In the genomic region with DNA sequence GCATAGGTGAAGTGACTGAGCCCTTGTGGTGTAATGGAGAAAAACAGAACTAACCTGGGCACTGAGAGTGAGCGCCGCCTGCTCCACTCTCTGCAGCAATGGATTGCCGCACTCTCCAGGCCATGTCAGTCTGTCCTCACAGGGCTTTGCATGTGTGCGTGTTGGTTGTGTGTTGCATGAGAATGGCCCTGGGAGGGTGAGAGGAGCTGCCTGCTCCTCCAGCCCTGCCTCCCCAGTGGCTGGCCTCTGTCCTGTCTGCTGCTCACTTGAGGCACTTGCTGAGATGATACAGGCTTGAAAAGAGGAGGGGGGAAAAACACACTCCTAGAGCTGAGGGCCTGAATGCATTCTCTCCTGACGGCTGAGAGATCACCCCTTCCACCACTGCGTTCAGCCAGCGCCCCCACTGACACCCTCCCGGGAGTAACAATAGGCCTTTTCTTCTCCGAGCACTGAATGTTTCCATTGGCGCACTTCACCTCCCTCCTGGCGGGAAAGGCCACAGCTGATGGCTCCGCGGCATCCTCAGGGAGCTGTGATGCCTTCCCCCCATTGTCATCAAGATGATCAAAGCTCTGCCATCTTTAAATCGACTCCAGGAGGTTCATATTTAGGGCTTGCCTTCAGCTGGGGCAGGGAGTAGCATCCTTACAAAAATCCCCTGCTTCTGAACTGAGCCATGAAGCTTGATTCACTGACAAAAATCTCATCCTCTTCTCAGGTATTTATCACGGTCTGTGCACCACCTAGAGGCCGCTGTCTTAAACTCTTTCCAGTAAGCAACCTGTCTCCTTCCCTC, we compare ENCODE assay signal across 8 cellular contexts. TPM values are rescaled to one million over a fixed set of nuclear protein-coding genes. Genes with fewer than 3 reads are reported as not detected.
DNase-seq lines count a peak whose midpoint lies in the region; ATAC-seq and TF ChIP-seq lines count a peak whose summit lies in the region.

No MANE protein-coding gene starts in this region.

- TF ChIP-seq RAD21 in SK-N-SH (IDR thresholded peaks at IDR 0.05; ENCODE audit: low read length): peak; percentile 92

- peaks cover 15% of the 10 kb centered on the region for H3K4me1 Mint-ChIP-seq in Calu3 (ENCODE audit: low read depth, unreplicated experiment)

- POLR2A ChIA-PET in SK-N-SH (lab: Yijun Ruan, JAX): interaction anchor here (0.6 kb wide), 1 partner anchor 566 kb away, joined by 3 read pairs; no protein-coding TSS in a partner anchor

- BruUV-seq in Calu3 (replicated peaks; lab: Mats Ljungman, UMichigan): no TSS peak

- H3K9ac ChIP-seq in SK-N-SH: no peak overlapping the region

- H3K27ac Mint-ChIP-seq in Calu3 (ENCODE audit: unreplicated experiment): no peak overlapping the region

- no peak overlapping the region for H3K27ac ChIP-seq in SK-N-SH (ENCODE audit: low read depth in 2 of 2, low read length in 1 of 2)
- no peak overlapping the region for H3K27ac ChIP-seq in right lobe of liver

- H3F3A ChIP-seq in SK-N-SH (replicated peaks; ENCODE audit: insufficient read depth): no peaks in the 10 kb centered on the region

- WGBS in SK-N-SH (ENCODE audit: low lambda C conversion rate): 65% methylated on average over 16 of the region's 16 CpGs
- WGBS in right lobe of liver (ENCODE audit: insufficient coverage, low coverage, low lambda C conversion rate, missing lambda C conversion rate): 57% methylated on average over 16 of the region's 16 CpGs

- no peaks in the 10 kb centered on the region for H3K9me3 ChIP-seq in SK-N-SH
- H3K9me3 ChIP-seq in right lobe of liver: no peaks in the 10 kb centered on the region

- DNase-seq in Calu3 (peak; percentile 51), LoVo (ENCODE audit: low spot score) (peak; percentile 39), SK-N-SH (peak; percentile 58), dermis microvascular lymphatic vessel endothelial cell (ENCODE audit: low read depth in 2 of 2) (peak; percentile 68 to 84), right lobe of liver (peak in 2 of 3 donors; percentile 49 to 58), superior temporal gyrus (ENCODE audit: extremely low spot score) (peak; percentile 87)

- intact Hi-C loops in Calu3 (cut with micrococcal nuclease; ENCODE audit: unreplicated experiment) (loop anchor here (2.0 to 10.0 kb wide), 3 partner anchors 90 to 566 kb away; no protein-coding TSS in a partner anchor), right lobe of liver (cut with DNase I) (loop anchor here (5.0 to 10.0 kb wide), 2 partner anchors 560 to 718 kb away; no protein-coding TSS in a partner anchor)

- peak; percentile 69 for ATAC-seq in GM21390 (IDR thresholded peaks at IDR 0.05; ENCODE audit: unreplicated experiment)
- ATAC-seq in right lobe of liver: peak; percentile 81 to 88 (median 84)
- no peak for ATAC-seq in HG03108 (IDR thresholded peaks at IDR 0.05; ENCODE audit: unreplicated experiment)

- H3K36me3 ChIP-seq in SK-N-SH (replicated peaks in 1 of 2; ENCODE audit: control insufficient read depth in 1 of 2, insufficient read depth in 2 of 2, low read length in 1 of 2): no peaks in the 10 kb centered on the region
- no peaks in the 10 kb centered on the region for H3K36me3 ChIP-seq in right lobe of liver

- no peaks in the 10 kb centered on the region for H3K9me3 Mint-ChIP-seq in Calu3 (ENCODE audit: low read depth, unreplicated experiment)

- no peaks in the 10 kb centered on the region for H4K20me1 ChIP-seq in SK-N-SH (ENCODE audit: insufficient read depth)

- H3K9me2 ChIP-seq in SK-N-SH: no peaks in the 10 kb centered on the region

- peak; percentile 53 for TF ChIP-seq CTCF in Calu3 (IDR thresholded peaks at IDR 0.05; ENCODE audit: unreplicated experiment)
- peak; percentile 72 for TF ChIP-seq CTCF in SK-N-SH (IDR thresholded peaks at IDR 0.05)
- TF ChIP-seq CTCF in right lobe of liver (IDR thresholded peaks at IDR 0.05): peak; percentile 48 to 64 (median 59)

- peaks cover 59% of the 10 kb centered on the region for H3K27me3 Mint-ChIP-seq in Calu3 (ENCODE audit: unreplicated experiment)

- CTCF ChIA-PET in Calu3 (lab: Charles Lee) (interaction anchor here (0.8 to 2.9 kb wide), 6 partner anchors 9 to 721 kb away, joined by 3 to 23 read pairs (median 12); no protein-coding TSS in a partner anchor), SK-N-SH (lab: Yijun Ruan, JAX) (interaction anchor here (0.6 to 16.1 kb wide), 68 partner anchors 10 to 1443 kb away, joined by 3 to 256 read pairs (median 4); partner anchors contain the start of genes ACVR1, CCDC148 and PKP4)

- H3K4me2 ChIP-seq in SK-N-SH: no peak overlapping the region

- no peak overlapping the region for H3K4me3 Mint-ChIP-seq in Calu3 (ENCODE audit: low read depth, unreplicated experiment)

- H3K27me3 ChIP-seq in SK-N-SH (ENCODE audit: insufficient read depth) (no peaks in the 10 kb centered on the region), right lobe of liver (no peaks in the 10 kb centered on the region)

- TF ChIP-seq POLR2A in right lobe of liver (IDR thresholded peaks at IDR 0.05): no peak

- H2AFZ ChIP-seq in SK-N-SH (ENCODE audit: low read depth): no peak overlapping the region

- H3K36me3 Mint-ChIP-seq in Calu3 (ENCODE audit: insufficient read depth, unreplicated experiment): no peaks in the 10 kb centered on the region

- H3K4me3 ChIP-seq in SK-N-SH (ENCODE audit: low read depth in 2 of 2, low read length in 1 of 2) (no peak overlapping the region), right lobe of liver (no peak overlapping the region)

- TF ChIP-seq EP300 in SK-N-SH (IDR thresholded peaks at IDR 0.05; ENCODE audit: borderline replicate concordance in 1 of 2, low read depth in 1 of 2, low read length in 1 of 2): no peak

- no peaks in the 10 kb centered on the region for H3K79me2 ChIP-seq in SK-N-SH (ENCODE audit: insufficient read depth)

- peaks cover 0 to 12% of the 10 kb centered on the region in 2 experiments; a peak in 1 of 4 replicates for H3K4me1 ChIP-seq in SK-N-SH (ENCODE audit: control insufficient read depth in 1 of 2, insufficient read depth in 2 of 2, low read depth in 1 of 2, low read length in 1 of 2)
- no peaks in the 10 kb centered on the region for H3K4me1 ChIP-seq in right lobe of liver

TF ChIP-seq in SK-N-SH, 30 proteins besides CTCF, POLR2A, EP300 and RAD21:
- peak; percentile 74 for TF ChIP-seq SMC3 (IDR thresholded peaks at IDR 0.05; ENCODE audit: low read depth, low read length)
- TF ChIP-seq, protein P1, sequence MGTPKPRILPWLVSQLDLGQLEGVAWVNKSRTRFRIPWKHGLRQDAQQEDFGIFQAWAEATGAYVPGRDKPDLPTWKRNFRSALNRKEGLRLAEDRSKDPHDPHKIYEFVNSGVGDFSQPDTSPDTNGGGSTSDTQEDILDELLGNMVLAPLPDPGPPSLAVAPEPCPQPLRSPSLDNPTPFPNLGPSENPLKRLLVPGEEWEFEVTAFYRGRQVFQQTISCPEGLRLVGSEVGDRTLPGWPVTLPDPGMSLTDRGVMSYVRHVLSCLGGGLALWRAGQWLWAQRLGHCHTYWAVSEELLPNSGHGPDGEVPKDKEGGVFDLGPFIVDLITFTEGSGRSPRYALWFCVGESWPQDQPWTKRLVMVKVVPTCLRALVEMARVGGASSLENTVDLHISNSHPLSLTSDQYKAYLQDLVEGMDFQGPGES (IDR thresholded peaks at IDR 0.05; ENCODE audit: low read depth, low read length): no peak
- TF ChIP-seq TAF1 (IDR thresholded peaks at IDR 0.05; ENCODE audit: borderline replicate concordance, low read depth, low read length): no peak
- TF ChIP-seq NFIC (IDR thresholded peaks at IDR 0.05; ENCODE audit: borderline replicate concordance): no peak

RNA-seq across cellular contexts. Expression of gene DAPL1, which starts 49.9 kb away (rescaled TPM):
- total RNA-seq in Calu3 (2022) (not detected in 2 replicates), dermis microvascular lymphatic vessel endothelial cell (not detected in 2 replicates), right lobe of liver (not detected)
- polyA plus RNA-seq in SK-N-SH (2012; rRNA removed): not detected in 2 replicates
- 0.08 TPM in 1 of 2 replicates, not detected in the other for polyA plus RNA-seq in SK-N-SH (2012; cell fraction: cytosol; rRNA removed)
- polyA plus RNA-seq in SK-N-SH (2012; cell fraction: nucleus; rRNA removed): not detected in 2 replicates
